1 cellular context compared by ENCODE assay signal in the genomic region with DNA sequence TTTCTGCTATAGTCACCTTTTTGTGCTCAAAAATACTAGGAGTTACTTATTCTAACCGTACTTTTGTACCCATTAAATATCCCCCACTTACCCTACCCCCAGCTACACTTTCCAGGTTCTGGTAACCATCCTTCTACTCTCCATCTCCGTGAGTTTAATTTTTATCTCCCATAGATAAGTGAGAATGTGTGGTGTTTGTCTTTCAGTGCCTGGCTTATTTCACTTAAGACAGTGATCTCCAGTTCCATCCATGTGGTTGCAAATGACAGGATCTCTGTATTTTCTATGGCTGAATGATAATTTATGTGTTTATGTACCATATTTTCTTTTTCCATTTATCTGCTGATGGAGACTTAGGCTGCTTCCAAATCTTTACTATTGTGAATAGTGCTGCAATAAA.
TF ChIP-seq lines count a peak whose summit lies in the region.

No MANE protein-coding gene starts in this region.

TF ChIP-seq in SK-N-SH, 30 proteins besides CTCF, POLR2A, EP300 and RAD21 (continued from another document):
- TF ChIP-seq, protein P1, sequence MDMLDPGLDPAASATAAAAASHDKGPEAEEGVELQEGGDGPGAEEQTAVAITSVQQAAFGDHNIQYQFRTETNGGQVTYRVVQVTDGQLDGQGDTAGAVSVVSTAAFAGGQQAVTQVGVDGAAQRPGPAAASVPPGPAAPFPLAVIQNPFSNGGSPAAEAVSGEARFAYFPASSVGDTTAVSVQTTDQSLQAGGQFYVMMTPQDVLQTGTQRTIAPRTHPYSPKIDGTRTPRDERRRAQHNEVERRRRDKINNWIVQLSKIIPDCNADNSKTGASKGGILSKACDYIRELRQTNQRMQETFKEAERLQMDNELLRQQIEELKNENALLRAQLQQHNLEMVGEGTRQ (IDR thresholded peaks at IDR 0.05; ENCODE audit: borderline replicate concordance, low read depth, low read length) = no peak
- TF ChIP-seq CHD2 (IDR thresholded peaks at IDR 0.05; ENCODE audit: low read length, partially characterized antibody) (peak; percentile 71), ZBTB33 (IDR thresholded peaks at IDR 0.05; ENCODE audit: borderline replicate concordance, low read depth) (no peak), ELF1 (IDR thresholded peaks at IDR 0.05) (no peak), TEAD4 (IDR thresholded peaks at IDR 0.05; ENCODE audit: borderline replicate concordance, insufficient read depth) (no peak), NFIC (IDR thresholded peaks at IDR 0.05; ENCODE audit: borderline replicate concordance) (no peak), SMC3 (IDR thresholded peaks at IDR 0.05; ENCODE audit: low read depth, low read length) (no peak), FOSL2 (IDR thresholded peaks at IDR 0.05; ENCODE audit: borderline replicate concordance, low read depth) (no peak), RXRA (IDR thresholded peaks at IDR 0.05; ENCODE audit: borderline replicate concordance, low read depth) (no peak), TAF1 (IDR thresholded peaks at IDR 0.05; ENCODE audit: borderline replicate concordance, low read depth, low read length) (no peak), MAX (IDR thresholded peaks at IDR 0.05; ENCODE audit: low read depth) (no peak)
